In the genomic region with DNA sequence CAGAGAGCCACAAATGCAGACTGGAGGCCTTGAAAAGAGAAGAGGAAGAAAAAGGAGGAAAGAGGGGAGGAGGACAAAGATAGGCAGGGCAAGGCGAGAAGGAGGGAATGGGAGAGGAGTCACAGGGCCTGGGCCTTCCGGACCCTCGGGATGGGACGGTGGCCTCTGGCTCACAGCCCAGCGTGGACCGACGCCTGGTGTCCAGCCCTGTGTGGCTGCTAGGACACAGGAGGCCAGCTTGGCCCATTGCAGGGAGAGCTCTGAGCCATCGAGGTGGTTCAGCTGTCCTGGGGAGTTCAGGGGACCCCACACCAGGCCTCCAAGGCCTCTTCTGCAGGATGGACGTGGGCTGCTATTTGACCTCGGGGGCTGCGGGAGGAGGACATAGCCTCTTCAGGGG, we compare ENCODE assay signal across 2 cellular contexts.
TF ChIP-seq lines count a peak whose summit lies in the region.

No MANE protein-coding gene starts in this region.

TF ChIP-seq in GM23338, 12 proteins besides CTCF, POLR2A, EP300 and RAD21:
- no peak for TF ChIP-seq ZNF331 (CRISPR knock-in tag; IDR thresholded peaks at IDR 0.05; ENCODE audit: low read depth)
- TF ChIP-seq, protein P1, sequence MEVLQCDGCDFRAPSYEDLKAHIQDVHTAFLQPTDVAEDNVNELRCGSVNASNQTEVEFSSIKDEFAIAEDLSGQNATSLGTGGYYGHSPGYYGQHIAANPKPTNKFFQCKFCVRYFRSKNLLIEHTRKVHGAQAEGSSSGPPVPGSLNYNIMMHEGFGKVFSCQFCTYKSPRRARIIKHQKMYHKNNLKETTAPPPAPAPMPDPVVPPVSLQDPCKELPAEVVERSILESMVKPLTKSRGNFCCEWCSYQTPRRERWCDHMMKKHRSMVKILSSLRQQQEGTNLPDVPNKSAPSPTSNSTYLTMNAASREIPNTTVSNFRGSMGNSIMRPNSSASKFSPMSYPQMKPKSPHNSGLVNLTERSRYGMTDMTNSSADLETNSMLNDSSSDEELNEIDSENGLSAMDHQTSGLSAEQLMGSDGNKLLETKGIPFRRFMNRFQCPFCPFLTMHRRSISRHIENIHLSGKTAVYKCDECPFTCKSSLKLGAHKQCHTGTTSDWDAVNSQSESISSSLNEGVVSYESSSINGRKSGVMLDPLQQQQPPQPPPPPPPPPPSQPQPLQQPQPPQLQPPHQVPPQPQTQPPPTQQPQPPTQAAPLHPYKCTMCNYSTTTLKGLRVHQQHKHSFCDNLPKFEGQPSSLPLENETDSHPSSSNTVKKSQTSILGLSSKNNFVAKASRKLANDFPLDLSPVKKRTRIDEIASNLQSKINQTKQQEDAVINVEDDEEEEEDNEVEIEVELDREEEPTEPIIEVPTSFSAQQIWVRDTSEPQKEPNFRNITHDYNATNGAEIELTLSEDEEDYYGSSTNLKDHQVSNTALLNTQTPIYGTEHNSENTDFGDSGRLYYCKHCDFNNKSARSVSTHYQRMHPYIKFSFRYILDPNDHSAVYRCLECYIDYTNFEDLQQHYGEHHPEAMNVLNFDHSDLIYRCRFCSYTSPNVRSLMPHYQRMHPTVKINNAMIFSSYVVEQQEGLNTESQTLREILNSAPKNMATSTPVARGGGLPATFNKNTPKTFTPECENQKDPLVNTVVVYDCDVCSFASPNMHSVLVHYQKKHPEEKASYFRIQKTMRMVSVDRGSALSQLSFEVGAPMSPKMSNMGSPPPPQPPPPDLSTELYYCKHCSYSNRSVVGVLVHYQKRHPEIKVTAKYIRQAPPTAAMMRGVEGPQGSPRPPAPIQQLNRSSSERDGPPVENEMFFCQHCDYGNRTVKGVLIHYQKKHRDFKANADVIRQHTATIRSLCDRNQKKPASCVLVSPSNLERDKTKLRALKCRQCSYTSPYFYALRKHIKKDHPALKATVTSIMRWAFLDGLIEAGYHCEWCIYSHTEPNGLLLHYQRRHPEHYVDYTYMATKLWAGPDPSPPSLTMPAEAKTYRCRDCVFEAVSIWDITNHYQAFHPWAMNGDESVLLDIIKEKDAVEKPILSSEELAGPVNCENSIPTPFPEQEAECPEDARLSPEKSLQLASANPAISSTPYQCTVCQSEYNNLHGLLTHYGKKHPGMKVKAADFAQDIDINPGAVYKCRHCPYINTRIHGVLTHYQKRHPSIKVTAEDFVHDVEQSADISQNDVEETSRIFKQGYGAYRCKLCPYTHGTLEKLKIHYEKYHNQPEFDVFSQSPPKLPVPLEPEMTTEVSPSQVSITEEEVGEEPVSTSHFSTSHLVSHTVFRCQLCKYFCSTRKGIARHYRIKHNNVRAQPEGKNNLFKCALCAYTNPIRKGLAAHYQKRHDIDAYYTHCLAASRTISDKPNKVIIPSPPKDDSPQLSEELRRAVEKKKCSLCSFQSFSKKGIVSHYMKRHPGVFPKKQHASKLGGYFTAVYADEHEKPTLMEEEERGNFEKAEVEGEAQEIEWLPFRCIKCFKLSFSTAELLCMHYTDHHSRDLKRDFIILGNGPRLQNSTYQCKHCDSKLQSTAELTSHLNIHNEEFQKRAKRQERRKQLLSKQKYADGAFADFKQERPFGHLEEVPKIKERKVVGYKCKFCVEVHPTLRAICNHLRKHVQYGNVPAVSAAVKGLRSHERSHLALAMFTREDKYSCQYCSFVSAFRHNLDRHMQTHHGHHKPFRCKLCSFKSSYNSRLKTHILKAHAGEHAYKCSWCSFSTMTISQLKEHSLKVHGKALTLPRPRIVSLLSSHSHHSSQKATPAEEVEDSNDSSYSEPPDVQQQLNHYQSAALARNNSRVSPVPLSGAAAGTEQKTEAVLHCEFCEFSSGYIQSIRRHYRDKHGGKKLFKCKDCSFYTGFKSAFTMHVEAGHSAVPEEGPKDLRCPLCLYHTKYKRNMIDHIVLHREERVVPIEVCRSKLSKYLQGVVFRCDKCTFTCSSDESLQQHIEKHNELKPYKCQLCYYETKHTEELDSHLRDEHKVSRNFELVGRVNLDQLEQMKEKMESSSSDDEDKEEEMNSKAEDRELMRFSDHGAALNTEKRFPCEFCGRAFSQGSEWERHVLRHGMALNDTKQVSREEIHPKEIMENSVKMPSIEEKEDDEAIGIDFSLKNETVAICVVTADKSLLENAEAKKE (CRISPR knock-in tag; IDR thresholded peaks at IDR 0.05), result no peak
- TF ChIP-seq NANOG (IDR thresholded peaks at IDR 0.05; ENCODE audit: borderline replicate concordance), result no peak
- no peak for TF ChIP-seq STAT1 (IDR thresholded peaks at IDR 0.05; ENCODE audit: unreplicated experiment)
- no peak for TF ChIP-seq CREB1 (CRISPR knock-in tag; IDR thresholded peaks at IDR 0.05; ENCODE audit: low read depth)
- no peak for TF ChIP-seq EZH2 (IDR thresholded peaks at IDR 0.05; ENCODE audit: low read depth, unreplicated experiment)
- no peak for TF ChIP-seq JUNB (IDR thresholded peaks at IDR 0.05; ENCODE audit: unreplicated experiment)
- TF ChIP-seq REST (IDR thresholded peaks at IDR 0.05; ENCODE audit: unreplicated experiment), result no peak
- TF ChIP-seq ZNF114 (CRISPR knock-in tag; IDR thresholded peaks at IDR 0.05), result no peak

TF ChIP-seq in HepG2, 621 proteins besides CTCF, POLR2A, EP300 and RAD21:
- TF ChIP-seq, protein P2, sequence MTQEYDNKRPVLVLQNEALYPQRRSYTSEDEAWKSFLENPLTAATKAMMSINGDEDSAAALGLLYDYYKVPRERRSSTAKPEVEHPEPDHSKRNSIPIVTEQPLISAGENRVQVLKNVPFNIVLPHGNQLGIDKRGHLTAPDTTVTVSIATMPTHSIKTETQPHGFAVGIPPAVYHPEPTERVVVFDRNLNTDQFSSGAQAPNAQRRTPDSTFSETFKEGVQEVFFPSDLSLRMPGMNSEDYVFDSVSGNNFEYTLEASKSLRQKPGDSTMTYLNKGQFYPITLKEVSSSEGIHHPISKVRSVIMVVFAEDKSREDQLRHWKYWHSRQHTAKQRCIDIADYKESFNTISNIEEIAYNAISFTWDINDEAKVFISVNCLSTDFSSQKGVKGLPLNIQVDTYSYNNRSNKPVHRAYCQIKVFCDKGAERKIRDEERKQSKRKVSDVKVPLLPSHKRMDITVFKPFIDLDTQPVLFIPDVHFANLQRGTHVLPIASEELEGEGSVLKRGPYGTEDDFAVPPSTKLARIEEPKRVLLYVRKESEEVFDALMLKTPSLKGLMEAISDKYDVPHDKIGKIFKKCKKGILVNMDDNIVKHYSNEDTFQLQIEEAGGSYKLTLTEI (CRISPR knock-in tag; conservative IDR thresholded peaks at IDR 0.05), result no peak
- TF ChIP-seq ONECUT2 (CRISPR knock-in tag; IDR thresholded peaks at IDR 0.05) (no peak), PHF21A (CRISPR knock-in tag; IDR thresholded peaks at IDR 0.05) (no peak), HHEX (CRISPR knock-in tag; IDR thresholded peaks at IDR 0.05) (no peak), MED13 (CRISPR knock-in tag; IDR thresholded peaks at IDR 0.05) (no peak), FOXK1 (CRISPR knock-in tag; IDR thresholded peaks at IDR 0.05; ENCODE audit: borderline replicate concordance, low read depth) (no peak), ZNF577 (CRISPR knock-in tag; IDR thresholded peaks at IDR 0.05; ENCODE audit: borderline replicate concordance, low read depth) (no peak), MYC (CRISPR knock-in tag; IDR thresholded peaks at IDR 0.05; ENCODE audit: borderline replicate concordance) (no peak), ATF7 (IDR thresholded peaks at IDR 0.05) (no peak), ATF7 (CRISPR knock-in tag; IDR thresholded peaks at IDR 0.05) (no peak), ZNF879 (CRISPR knock-in tag; IDR thresholded peaks at IDR 0.05) (no peak), ZNF674 (CRISPR knock-in tag; IDR thresholded peaks at IDR 0.05; ENCODE audit: low read depth) (no peak), ZNF605 (CRISPR knock-in tag; IDR thresholded peaks at IDR 0.05) (no peak), SP140L (CRISPR knock-in tag; IDR thresholded peaks at IDR 0.05; ENCODE audit: borderline replicate concordance) (no peak), KMT2B (CRISPR knock-in tag; IDR thresholded peaks at IDR 0.05) (no peak), HNRNPK (IDR thresholded peaks at IDR 0.05; ENCODE audit: low read depth, low read length, poor library complexity, severe bottlenecking) (no peak)
- TF ChIP-seq, protein P3, sequence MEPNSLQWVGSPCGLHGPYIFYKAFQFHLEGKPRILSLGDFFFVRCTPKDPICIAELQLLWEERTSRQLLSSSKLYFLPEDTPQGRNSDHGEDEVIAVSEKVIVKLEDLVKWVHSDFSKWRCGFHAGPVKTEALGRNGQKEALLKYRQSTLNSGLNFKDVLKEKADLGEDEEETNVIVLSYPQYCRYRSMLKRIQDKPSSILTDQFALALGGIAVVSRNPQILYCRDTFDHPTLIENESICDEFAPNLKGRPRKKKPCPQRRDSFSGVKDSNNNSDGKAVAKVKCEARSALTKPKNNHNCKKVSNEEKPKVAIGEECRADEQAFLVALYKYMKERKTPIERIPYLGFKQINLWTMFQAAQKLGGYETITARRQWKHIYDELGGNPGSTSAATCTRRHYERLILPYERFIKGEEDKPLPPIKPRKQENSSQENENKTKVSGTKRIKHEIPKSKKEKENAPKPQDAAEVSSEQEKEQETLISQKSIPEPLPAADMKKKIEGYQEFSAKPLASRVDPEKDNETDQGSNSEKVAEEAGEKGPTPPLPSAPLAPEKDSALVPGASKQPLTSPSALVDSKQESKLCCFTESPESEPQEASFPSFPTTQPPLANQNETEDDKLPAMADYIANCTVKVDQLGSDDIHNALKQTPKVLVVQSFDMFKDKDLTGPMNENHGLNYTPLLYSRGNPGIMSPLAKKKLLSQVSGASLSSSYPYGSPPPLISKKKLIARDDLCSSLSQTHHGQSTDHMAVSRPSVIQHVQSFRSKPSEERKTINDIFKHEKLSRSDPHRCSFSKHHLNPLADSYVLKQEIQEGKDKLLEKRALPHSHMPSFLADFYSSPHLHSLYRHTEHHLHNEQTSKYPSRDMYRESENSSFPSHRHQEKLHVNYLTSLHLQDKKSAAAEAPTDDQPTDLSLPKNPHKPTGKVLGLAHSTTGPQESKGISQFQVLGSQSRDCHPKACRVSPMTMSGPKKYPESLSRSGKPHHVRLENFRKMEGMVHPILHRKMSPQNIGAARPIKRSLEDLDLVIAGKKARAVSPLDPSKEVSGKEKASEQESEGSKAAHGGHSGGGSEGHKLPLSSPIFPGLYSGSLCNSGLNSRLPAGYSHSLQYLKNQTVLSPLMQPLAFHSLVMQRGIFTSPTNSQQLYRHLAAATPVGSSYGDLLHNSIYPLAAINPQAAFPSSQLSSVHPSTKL (CRISPR knock-in tag; IDR thresholded peaks at IDR 0.05), result no peak
- TF ChIP-seq, protein P4, sequence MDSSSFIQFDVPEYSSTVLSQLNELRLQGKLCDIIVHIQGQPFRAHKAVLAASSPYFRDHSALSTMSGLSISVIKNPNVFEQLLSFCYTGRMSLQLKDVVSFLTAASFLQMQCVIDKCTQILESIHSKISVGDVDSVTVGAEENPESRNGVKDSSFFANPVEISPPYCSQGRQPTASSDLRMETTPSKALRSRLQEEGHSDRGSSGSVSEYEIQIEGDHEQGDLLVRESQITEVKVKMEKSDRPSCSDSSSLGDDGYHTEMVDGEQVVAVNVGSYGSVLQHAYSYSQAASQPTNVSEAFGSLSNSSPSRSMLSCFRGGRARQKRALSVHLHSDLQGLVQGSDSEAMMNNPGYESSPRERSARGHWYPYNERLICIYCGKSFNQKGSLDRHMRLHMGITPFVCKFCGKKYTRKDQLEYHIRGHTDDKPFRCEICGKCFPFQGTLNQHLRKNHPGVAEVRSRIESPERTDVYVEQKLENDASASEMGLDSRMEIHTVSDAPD (CRISPR knock-in tag; IDR thresholded peaks at IDR 0.05), result no peak
- TF ChIP-seq, protein P5, sequence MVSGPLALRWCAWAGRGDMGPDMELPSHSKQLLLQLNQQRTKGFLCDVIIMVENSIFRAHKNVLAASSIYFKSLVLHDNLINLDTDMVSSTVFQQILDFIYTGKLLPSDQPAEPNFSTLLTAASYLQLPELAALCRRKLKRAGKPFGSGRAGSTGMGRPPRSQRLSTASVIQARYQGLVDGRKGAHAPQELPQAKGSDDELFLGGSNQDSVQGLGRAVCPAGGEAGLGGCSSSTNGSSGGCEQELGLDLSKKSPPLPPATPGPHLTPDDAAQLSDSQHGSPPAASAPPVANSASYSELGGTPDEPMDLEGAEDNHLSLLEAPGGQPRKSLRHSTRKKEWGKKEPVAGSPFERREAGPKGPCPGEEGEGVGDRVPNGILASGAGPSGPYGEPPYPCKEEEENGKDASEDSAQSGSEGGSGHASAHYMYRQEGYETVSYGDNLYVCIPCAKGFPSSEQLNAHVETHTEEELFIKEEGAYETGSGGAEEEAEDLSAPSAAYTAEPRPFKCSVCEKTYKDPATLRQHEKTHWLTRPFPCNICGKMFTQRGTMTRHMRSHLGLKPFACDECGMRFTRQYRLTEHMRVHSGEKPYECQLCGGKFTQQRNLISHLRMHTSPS (CRISPR knock-in tag; IDR thresholded peaks at IDR 0.05; ENCODE audit: low read depth), result no peak
